14 cellular contexts compared by ENCODE assay signal in the genomic region with DNA sequence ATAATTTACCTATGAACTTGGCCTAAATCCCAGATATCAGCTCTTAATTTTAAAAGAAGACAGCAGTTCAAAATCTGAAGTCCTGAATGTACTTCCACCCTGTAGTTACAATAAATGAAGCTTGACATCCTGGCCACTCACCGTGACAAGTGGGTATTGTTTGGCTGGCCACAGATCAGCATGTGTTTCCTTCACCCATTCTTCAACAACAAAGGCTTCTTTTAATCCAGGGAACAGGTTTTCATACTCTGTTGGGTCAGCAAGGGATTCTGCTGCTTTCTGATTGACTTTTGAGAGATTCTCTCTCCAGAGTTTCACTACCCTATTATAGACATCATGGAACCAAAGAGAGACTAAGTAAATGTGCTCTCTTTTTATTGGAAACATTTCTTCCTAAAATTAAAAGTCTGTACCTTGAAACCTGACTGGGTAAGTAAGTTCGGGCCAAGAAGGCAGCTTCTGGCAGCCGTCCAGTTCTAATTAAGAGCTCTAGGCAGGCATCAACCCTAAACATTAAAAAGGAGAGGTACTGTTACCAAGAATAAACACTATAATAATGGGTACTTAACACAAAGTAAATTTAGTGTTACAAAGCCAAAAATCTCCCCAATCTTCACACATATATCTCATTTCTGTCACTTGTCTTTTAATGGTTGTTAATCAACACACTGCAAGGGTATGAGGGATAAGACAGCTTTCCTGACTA. TPM values are rescaled to one million over a fixed set of nuclear protein-coding genes. Genes with fewer than 3 reads are reported as not detected.
DNase-seq lines count a peak whose midpoint lies in the region; ATAC-seq, FAIRE-seq and TF ChIP-seq lines count a peak whose summit lies in the region.
"Had no signal": no experiment of that assay in that cellular context is flagged by ENCODE, and none has a peak within 500 bp of the region (broad histone marks: within the 10 kb centered on the region; RNA-seq: fewer than 3 reads in every experiment).

No MANE protein-coding gene starts in this region.

- no peaks in the 10 kb centered on the region for H3K9me3 Mint-ChIP-seq in activated T-cell treated with anti-CD3 and anti-CD28 coated beads, Interleukin-2, amount 50 U/mL, for 24 hours
- H3K9me3 Mint-ChIP-seq: activated CD4-positive, alpha-beta T cell treated with anti-CD3 and anti-CD28 coated beads, Interleukin-2, amount 10 ng/mL, durations not matched to agents 24 days and 14 days; H9 had no signal

- H3K4me3 ChIP-seq in pancreas (no peak overlapping the region), stomach (no peak overlapping the region)

- ATAC-seq in pancreas = no peak

- FAIRE-seq in pancreas (lab: Jason Lieb, UNC) = no peak
- FAIRE-seq: islet of Langerhans had no signal

- no peak overlapping the region for H3K4me3 Mint-ChIP-seq in activated T-cell treated with anti-CD3 and anti-CD28 coated beads, Interleukin-2, amount 50 U/mL, for 24 hours
- H3K4me3 Mint-ChIP-seq: activated CD4-positive, alpha-beta T cell treated with anti-CD3 and anti-CD28 coated beads, Interleukin-2, amount 10 ng/mL, durations not matched to agents 24 days and 14 days; H9 had no signal

- DNase-seq in activated T-cell treated with anti-CD3 and anti-CD28 coated beads, Interleukin-2, amount 50 U/mL, for 24 hours = no peak
- no peak for DNase-seq in activated T-cell treated with anti-CD3 and anti-CD28 coated beads, Interleukin-2, amount 50 U/mL, for 48 hours
- peak; percentile 63 for DNase-seq in NCI-H2107 (lab: John Stamatoyannopoulos, UW)
- peak in 4 of 61 donors; percentile 3 to 48 (median 15) for DNase-seq in caudate nucleus (lab: John Stamatoyannopoulos, UW)
- peak in 8 of 49 donors; percentile 1 to 21 (median 7) for DNase-seq in substantia nigra (lab: John Stamatoyannopoulos, UW)
- no peak for DNase-seq in pancreas
- no peak for DNase-seq in stomach
- no peak for DNase-seq in hepatic stellate cell (ENCODE audit: low spot score)
- DNase-seq: activated CD4-positive, alpha-beta T cell treated with anti-CD3 and anti-CD28 coated beads, Interleukin-2, amount 10 ng/mL, durations not matched to agents 24 days and 14 days; H9; NK-92 treated with Interleukin-12 subunit alpha and Interleukin-12 subunit beta, amount 100 ng/mL, for 24 hours; occipital lobe; stimulated activated CD4-positive, alpha-beta T cell treated with anti-CD3 and anti-CD28 coated beads, Interleukin-2, amount 100 ng/mL, for 48 hours had no signal

- peaks cover 0 to 21% (median 19%) of the 10 kb centered on the region in 3 donors for H3K4me1 ChIP-seq in pancreas
- peaks cover 0 to 12% (median 4%) of the 10 kb centered on the region in 4 donors for H3K4me1 ChIP-seq in stomach

- TF ChIP-seq POLR2A in stomach (IDR thresholded peaks at IDR 0.05) = no peak

- H3K9me3 ChIP-seq in pancreas (no peaks in the 10 kb centered on the region), stomach (no peaks in the 10 kb centered on the region)

- WGBS in pancreas, 2 donors = 52 to 59% methylated on average over 3 of the region's 3 CpGs
- 62 to 72% (median 65%) methylated on average over 3 of the region's 3 CpGs for WGBS in stomach, 5 donors

- peak overlapping the region; percentile 85 for H3K27ac Mint-ChIP-seq in activated T-cell treated with anti-CD3 and anti-CD28 coated beads, Interleukin-2, amount 50 U/mL, for 24 hours
- H3K27ac Mint-ChIP-seq: activated CD4-positive, alpha-beta T cell treated with anti-CD3 and anti-CD28 coated beads, Interleukin-2, amount 10 ng/mL, durations not matched to agents 24 days and 14 days had no signal

- H3K27me3 ChIP-seq in pancreas (no peaks in the 10 kb centered on the region), stomach (no peaks in the 10 kb centered on the region)

- no peak for TF ChIP-seq EP300 in stomach (IDR thresholded peaks at IDR 0.05)

- intact Hi-C loops in pancreas (cut with DNase I) (no loop called here), stomach (cut with DNase I; ENCODE audit: low total_unique reads) (no loop called here)

- peaks cover 43% of the 10 kb centered on the region for H3K4me1 Mint-ChIP-seq in activated T-cell treated with anti-CD3 and anti-CD28 coated beads, Interleukin-2, amount 50 U/mL, for 24 hours (ENCODE audit: low read depth)

- no peaks in the 10 kb centered on the region for H3K27me3 Mint-ChIP-seq in activated T-cell treated with anti-CD3 and anti-CD28 coated beads, Interleukin-2, amount 50 U/mL, for 24 hours
- H3K27me3 Mint-ChIP-seq: activated CD4-positive, alpha-beta T cell treated with anti-CD3 and anti-CD28 coated beads, Interleukin-2, amount 10 ng/mL, durations not matched to agents 24 days and 14 days had no signal

- TF ChIP-seq CTCF in pancreas (IDR thresholded peaks at IDR 0.05) (no peak), stomach (IDR thresholded peaks at IDR 0.05) (no peak)

- H3K27ac ChIP-seq in caudate nucleus (ENCODE audit: low read depth, low read length) (peak overlapping the region; percentile 42), substantia nigra (ENCODE audit: low read depth, low read length, poor library complexity, severe bottlenecking) (peak overlapping the region; percentile 24), pancreas (no peak overlapping the region), stomach (no peak overlapping the region)

- peaks cover 9 to 77% (median 52%) of the 10 kb centered on the region in 3 donors for H3K36me3 ChIP-seq in pancreas
- peaks cover 66 to 100% (median 100%) of the 10 kb centered on the region in 4 donors for H3K36me3 ChIP-seq in stomach

- H3K36me3 Mint-ChIP-seq in activated T-cell treated with anti-CD3 and anti-CD28 coated beads, Interleukin-2, amount 50 U/mL, for 24 hours (ENCODE audit: low read depth) = peaks cover 95% of the 10 kb centered on the region

RNA-seq across cellular contexts. Expression of a gene that starts 15.2 kb away (rescaled TPM):
- total RNA-seq in pancreas (10 to 100 TPM; 17.3 to 27.2 (median 18.8) TPM), stomach (10 to 100 TPM in 4 of 5 donors, 1 to 10 TPM in 1; 9.6 to 75.8 (median 41.5) TPM)
- polyA plus RNA-seq in pancreas (10 to 100 TPM; 14.7 to 29.0 TPM), stomach (10 to 100 TPM; 39.3 to 55.8 (median 45.9) TPM)

RNA-seq across cellular contexts. Expression of a gene that starts 30.4 kb away (rescaled TPM):
- total RNA-seq in pancreas (100 to 1,000 TPM in 4 of 6 donors, 10 to 100 TPM in 2; 62.7 to 114 (median 102) TPM), stomach (100 to 1,000 TPM in 3 of 5 donors, 10 to 100 TPM in 2; 46.4 to 141 (median 105) TPM)
- polyA plus RNA-seq in pancreas (10 to 100 TPM; 26.9 to 63.3 TPM), stomach (10 to 100 TPM; 23.1 to 48.1 (median 33.5) TPM)

Comparison
In these comparisons a context has a peak if more than half of its experiments do, and no peak if none do; other contexts are left out.
1. H3K27ac ChIP-seq: peak in caudate nucleus (single experiment) and substantia nigra (single experiment); none in pancreas (0 of 4) and stomach (0 of 5).